In the genomic region with DNA sequence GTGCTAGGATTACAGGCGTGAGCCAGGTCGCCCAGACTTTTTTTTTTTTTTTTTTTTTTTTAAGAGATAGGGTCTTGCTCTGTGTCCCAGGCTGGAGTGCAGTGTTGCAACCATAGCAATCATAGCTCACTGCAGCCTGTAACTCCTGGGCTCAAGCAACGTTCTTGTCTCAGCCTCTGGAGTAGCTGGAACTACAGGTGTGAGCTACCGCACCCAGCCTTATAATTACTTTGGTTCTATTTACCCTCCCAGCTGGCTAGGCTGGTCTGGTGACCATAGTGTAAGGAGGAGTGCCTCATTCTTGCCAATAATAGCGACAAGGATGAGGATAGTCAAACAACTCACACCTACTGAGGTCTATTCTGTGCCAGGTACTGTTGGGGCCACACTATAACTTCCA, we compare ENCODE assay signal across 21 cellular contexts. TPM values are rescaled to one million over a fixed set of nuclear protein-coding genes. Genes with fewer than 3 reads are reported as not detected.
DNase-seq lines count a peak whose midpoint lies in the region; ATAC-seq and TF ChIP-seq lines count a peak whose summit lies in the region.
"Had no signal": no experiment of that assay in that cellular context is flagged by ENCODE, and none has a peak within 500 bp of the region (broad histone marks: within the 10 kb centered on the region; RNA-seq: fewer than 3 reads in every experiment).

No MANE protein-coding gene starts in this region.

- intact Hi-C loops in mammary epithelial cell (cut with micrococcal nuclease), result loop anchor here (10.0 kb wide), 2 partner anchors 209 to 339 kb away; a partner anchor contains a TSS

- TF ChIP-seq CTCF in mammary epithelial cell (conservative IDR thresholded peaks at IDR 0.05 in 1 of 2, IDR thresholded peaks at IDR 0.05 in 1 of 2; ENCODE audit: extremely low read depth in 1 of 2, insufficient read depth in 1 of 2, low read depth in 1 of 2, low read length in 2 of 2) (no peak), hepatocyte (IDR thresholded peaks at IDR 0.05; ENCODE audit: poor library complexity) (no peak), chondrocyte (IDR thresholded peaks at IDR 0.05) (no peak)

- no peak overlapping the region for H3K27ac Mint-ChIP-seq in effector memory CD8-positive, alpha-beta T cell
- H3K27ac Mint-ChIP-seq in chondrocyte (ENCODE audit: unreplicated experiment), result no peak overlapping the region
- H3K27ac Mint-ChIP-seq: activated CD4-positive, alpha-beta T cell treated with anti-CD3 and anti-CD28 coated beads, Interleukin-2, amount 10 ng/mL, durations not matched to agents 24 days and 14 days; activated CD8-positive, alpha-beta memory T cell treated with anti-CD3 and anti-CD28 coated beads, Interleukin-2, amount 10 ng/mL, durations not matched to agents 7 days and 5 days; activated naive CD8-positive, alpha-beta T cell treated with anti-CD3 and anti-CD28 coated beads, Interleukin-2, amount 10 ng/mL, durations not matched to agents 7 days and 5 days; B cell; immature natural killer cell; T-cell had no signal

- no peaks in the 10 kb centered on the region for H4K20me1 ChIP-seq in mammary epithelial cell (ENCODE audit: insufficient read depth, low read length)
- no peaks in the 10 kb centered on the region for H4K20me1 ChIP-seq in hepatocyte (ENCODE audit: insufficient read depth, poor library complexity, severe bottlenecking)

- H3K79me2 ChIP-seq in mammary epithelial cell (ENCODE audit: insufficient read depth, low read length), result no peaks in the 10 kb centered on the region
- no peaks in the 10 kb centered on the region for H3K79me2 ChIP-seq in hepatocyte

- BruUV-seq in mammary epithelial cell (replicated peaks; lab: Mats Ljungman, UMichigan), result no TSS peak

- H3K36me3 ChIP-seq in mammary epithelial cell (ENCODE audit: insufficient read depth, low read length), result no peaks in the 10 kb centered on the region
- H3K36me3 ChIP-seq in hepatocyte (replicated peaks; ENCODE audit: insufficient read depth, low read depth), result no peaks in the 10 kb centered on the region
- H3K36me3 ChIP-seq: heart left ventricle, neutrophil had no signal

- no peak overlapping the region for H3K4me3 Mint-ChIP-seq in effector memory CD8-positive, alpha-beta T cell
- no peak overlapping the region for H3K4me3 Mint-ChIP-seq in chondrocyte (ENCODE audit: unreplicated experiment)
- H3K4me3 Mint-ChIP-seq: activated CD4-positive, alpha-beta T cell treated with anti-CD3 and anti-CD28 coated beads, Interleukin-2, amount 10 ng/mL, durations not matched to agents 24 days and 14 days; activated CD8-positive, alpha-beta memory T cell treated with anti-CD3 and anti-CD28 coated beads, Interleukin-2, amount 10 ng/mL, durations not matched to agents 7 days and 5 days; activated naive CD8-positive, alpha-beta T cell treated with anti-CD3 and anti-CD28 coated beads, Interleukin-2, amount 10 ng/mL, durations not matched to agents 7 days and 5 days; B cell; immature natural killer cell; T-cell had no signal

- no peaks in the 10 kb centered on the region for H3K9me2 ChIP-seq in hepatocyte (replicated peaks; ENCODE audit: insufficient read depth)

- in situ Hi-C loops in T47D (cut with HindIII; ENCODE audit: low pct_unique_long_range_greater_than_20kb, low sequenced_read_pairs), result no loop called here
- in situ Hi-C loops in mammary epithelial cell (cut with MboI; ENCODE audit: low sequenced_read_pairs in 2 of 2), result no loop called here

- no peak overlapping the region for H3K9ac ChIP-seq in mammary epithelial cell (ENCODE audit: insufficient read depth, low read length)

- H3K4me1 Mint-ChIP-seq in effector memory CD8-positive, alpha-beta T cell (ENCODE audit: low read depth in 2 of 2), result peaks cover 0 to under 1% of the 10 kb centered on the region in 2 donors
- H3K4me1 Mint-ChIP-seq in chondrocyte (ENCODE audit: low read depth), result peaks cover under 1% of the 10 kb centered on the region
- H3K4me1 Mint-ChIP-seq: activated CD4-positive, alpha-beta T cell treated with anti-CD3 and anti-CD28 coated beads, Interleukin-2, amount 10 ng/mL, durations not matched to agents 24 days and 14 days; immature natural killer cell had no signal

- H3K4me3 ChIP-seq in mammary epithelial cell (replicated peaks in 1 of 3; ENCODE audit: insufficient read depth in 1 of 3, low read depth in 2 of 3, low read length in 3 of 3), result no peak overlapping the region
- H3K4me3 ChIP-seq in hepatocyte, result no peak overlapping the region
- H3K4me3 ChIP-seq: heart left ventricle had no signal

- H3K4me2 ChIP-seq in mammary epithelial cell (ENCODE audit: insufficient read depth, low read depth, low read length), result no peak overlapping the region
- H3K4me2 ChIP-seq in hepatocyte, result no peak overlapping the region

- H3K27ac ChIP-seq in mammary epithelial cell (ENCODE audit: insufficient read depth, low read depth, low read length) (no peak overlapping the region), hepatocyte (peak overlapping the region; percentile 23)
- H3K27ac ChIP-seq: heart left ventricle, neutrophil had no signal

- H3K27me3 ChIP-seq in mammary epithelial cell (ENCODE audit: insufficient read depth, low read length) (peaks cover 2% of the 10 kb centered on the region), hepatocyte (no peaks in the 10 kb centered on the region)
- H3K27me3 ChIP-seq: heart left ventricle had no signal

- peaks cover 3% of the 10 kb centered on the region for H3K36me3 Mint-ChIP-seq in effector memory CD8-positive, alpha-beta T cell (ENCODE audit: insufficient read depth)
- H3K36me3 Mint-ChIP-seq in chondrocyte (ENCODE audit: low read depth), result no peaks in the 10 kb centered on the region
- H3K36me3 Mint-ChIP-seq: activated CD8-positive, alpha-beta memory T cell treated with anti-CD3 and anti-CD28 coated beads, Interleukin-2, amount 10 ng/mL, durations not matched to agents 7 days and 5 days; activated naive CD8-positive, alpha-beta T cell treated with anti-CD3 and anti-CD28 coated beads, Interleukin-2, amount 10 ng/mL, durations not matched to agents 7 days and 5 days; immature natural killer cell; T-cell had no signal

- H2AFZ ChIP-seq in mammary epithelial cell (ENCODE audit: low read depth, low read length) (no peak overlapping the region), hepatocyte (no peak overlapping the region)

- H3K9me3 Mint-ChIP-seq in effector memory CD8-positive, alpha-beta T cell, result no peaks in the 10 kb centered on the region
- no peaks in the 10 kb centered on the region for H3K9me3 Mint-ChIP-seq in chondrocyte (ENCODE audit: low read depth)
- H3K9me3 Mint-ChIP-seq: activated CD4-positive, alpha-beta T cell treated with anti-CD3 and anti-CD28 coated beads, Interleukin-2, amount 10 ng/mL, durations not matched to agents 24 days and 14 days; activated naive CD8-positive, alpha-beta T cell treated with anti-CD3 and anti-CD28 coated beads, Interleukin-2, amount 10 ng/mL, durations not matched to agents 7 days and 5 days; immature natural killer cell; T-cell had no signal

- H3K9me3 ChIP-seq in mammary epithelial cell (replicated peaks; ENCODE audit: insufficient read depth, low read length) (no peaks in the 10 kb centered on the region), hepatocyte (ENCODE audit: low read depth) (no peaks in the 10 kb centered on the region)
- H3K9me3 ChIP-seq: Caco-2, heart left ventricle, neutrophil had no signal

- no peak for ATAC-seq in effector memory CD8-positive, alpha-beta T cell (replicated peaks)
- ATAC-seq: activated CD8-positive, alpha-beta memory T cell treated with anti-CD3 and anti-CD28 coated beads, Interleukin-2, amount 10 ng/mL, durations not matched to agents 7 days and 5 days; heart left ventricle; left ventricle myocardium superior; T-cell had no signal

- CTCF ChIA-PET in mammary epithelial cell (lab: Charles Lee; ENCODE audit: low non-redundant PET), result no interaction called here

- peaks cover 15 to 18% of the 10 kb centered on the region in 2 donors for H3K27me3 Mint-ChIP-seq in effector memory CD8-positive, alpha-beta T cell
- H3K27me3 Mint-ChIP-seq in chondrocyte (ENCODE audit: low read depth), result no peaks in the 10 kb centered on the region

- dilution Hi-C loops in mammary epithelial cell (cut with HindIII; ENCODE audit: low sequenced_read_pairs), result no loop called here

- 64% methylated on average over 5 of the region's 5 CpGs for WGBS in mammary epithelial cell (ENCODE audit: low coverage, missing lambda C conversion rate)
- 61% methylated on average over 5 of the region's 5 CpGs for WGBS in hepatocyte (ENCODE audit: low lambda C conversion rate, missing lambda C conversion rate)

- H3K4me1 ChIP-seq in mammary epithelial cell (ENCODE audit: insufficient read depth, low read length) (no peaks in the 10 kb centered on the region), hepatocyte (ENCODE audit: insufficient read depth) (no peaks in the 10 kb centered on the region)
- H3K4me1 ChIP-seq: Caco-2 had no signal

- DNase-seq in T47D (ENCODE audit: low read depth in 1 of 2, low spot score in 1 of 2) (peak; percentile 57 to 96), mammary epithelial cell (no peak), NCI-H69 (lab: John Stamatoyannopoulos, UW) (peak; percentile 94), hepatocyte (ENCODE audit: low spot score) (peak; percentile 52), ureter (ENCODE audit: low spot score) (peak; percentile 55), chondrocyte (ENCODE audit: low spot score) (no peak), NCI-H128 (lab: John Stamatoyannopoulos, UW; ENCODE audit: unreplicated experiment) (no peak)
- no peak for DNase-seq in effector memory CD8-positive, alpha-beta T cell
- DNase-seq: activated CD4-positive, alpha-beta T cell treated with anti-CD3 and anti-CD28 coated beads, Interleukin-2, amount 10 ng/mL, durations not matched to agents 24 days and 14 days; activated CD8-positive, alpha-beta memory T cell treated with anti-CD3 and anti-CD28 coated beads, Interleukin-2, amount 10 ng/mL, durations not matched to agents 7 days and 5 days; activated naive CD8-positive, alpha-beta T cell treated with anti-CD3 and anti-CD28 coated beads, Interleukin-2, amount 10 ng/mL, durations not matched to agents 7 days and 5 days; immature natural killer cell; left ventricle myocardium superior; NCI-H1436; SHP77; stimulated activated CD4-positive, alpha-beta T cell treated with anti-CD3 and anti-CD28 coated beads, Interleukin-4, amount 100 ng/mL, for 4 hours; T-cell had no signal

RNA-seq across cellular contexts. Expression of a gene that starts 39.6 kb away (rescaled TPM):
- 100 to 1,000 TPM in 1 of 2 donors, 10 to 100 TPM in 1; 52.7 to 113 TPM for total RNA-seq in mammary epithelial cell
- polyA plus RNA-seq in mammary epithelial cell, result 14.8 TPM
- polyA minus RNA-seq in mammary epithelial cell, result 431 TPM
- total RNA-seq in hepatocyte, result 40.8 and 44.2 TPM in 2 replicates
- polyA plus RNA-seq in hepatocyte, result 38.0 and 46.7 TPM in 2 replicates
- 143 TPM for total RNA-seq in ureter
- 80.3 to 90.6 TPM (median 81.1 TPM) in 3 replicates for total RNA-seq in chondrocyte

Comparison
In these comparisons a context has a peak if more than half of its experiments do, and no peak if none do; other contexts are left out.
1. DNase-seq: peak in T47D (2 of 2), NCI-H69 (single experiment), hepatocyte (single experiment) and ureter (single experiment); none in mammary epithelial cell (single experiment), effector memory CD8-positive, alpha-beta T cell (0 of 3), chondrocyte (single experiment) and NCI-H128 (single experiment).